ENCODE assay signal across 21 cellular contexts in the genomic region with DNA sequence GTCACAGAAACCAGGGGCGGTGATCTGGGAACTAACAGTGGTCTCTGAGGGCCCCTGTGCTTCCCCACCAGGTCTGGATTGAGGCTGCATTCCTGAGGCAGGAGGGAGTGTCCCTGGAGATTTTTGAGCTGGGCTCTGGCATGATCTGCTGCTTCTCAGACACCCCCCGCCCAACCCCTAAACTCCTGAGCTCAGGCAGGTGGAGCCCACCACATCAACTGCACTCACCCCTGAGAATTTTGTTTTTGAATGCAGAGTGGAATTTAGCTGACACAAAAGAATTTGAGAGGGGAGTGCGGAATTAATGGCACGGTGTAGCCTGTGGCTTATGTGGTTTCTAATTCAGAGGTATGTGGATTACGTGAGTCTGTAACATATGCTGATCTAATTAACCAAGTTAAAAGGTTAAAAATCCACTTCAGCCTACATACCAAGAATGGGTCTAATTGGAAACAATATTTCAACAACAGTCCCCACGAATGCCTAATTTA. TPM values are rescaled to one million over a fixed set of nuclear protein-coding genes. Genes with fewer than 3 reads are reported as not detected.
DNase-seq lines count a peak whose midpoint lies in the region; ATAC-seq and TF ChIP-seq lines count a peak whose summit lies in the region.
"Had no signal": no experiment of that assay in that cellular context is flagged by ENCODE, and none has a peak within 500 bp of the region (broad histone marks: within the 10 kb centered on the region; RNA-seq: fewer than 3 reads in every experiment).

No MANE protein-coding gene starts in this region.

- H3K9ac ChIP-seq in endodermal cell (ENCODE audit: extremely low read depth, low read length, poor library complexity, severe bottlenecking) (no peak overlapping the region), neuronal stem cell (ENCODE audit: low read depth, low read length, poor library complexity) (no peak overlapping the region)

- no peaks in the 10 kb centered on the region for H3K79me1 ChIP-seq in neuronal stem cell (ENCODE audit: low read depth, low read length)

- H3K9me3 Mint-ChIP-seq in endodermal cell: no peaks in the 10 kb centered on the region
- H3K9me3 Mint-ChIP-seq in T-cell: no peaks in the 10 kb centered on the region
- H3K9me3 Mint-ChIP-seq: CD8-positive, alpha-beta T cell; immature natural killer cell had no signal

- H2BK12ac ChIP-seq in neuronal stem cell (ENCODE audit: low read length): no peak overlapping the region

- H3K27ac Mint-ChIP-seq in endodermal cell: peak overlapping the region; percentile 37
- no peak overlapping the region for H3K27ac Mint-ChIP-seq in T-cell
- H3K27ac Mint-ChIP-seq: CD8-positive, alpha-beta T cell; immature natural killer cell had no signal

- peak; percentile 32 for DNase-seq in GM03348 (ENCODE audit: low spot score)
- peak; percentile 49 for DNase-seq in RPMI7951 (ENCODE audit: low read depth)
- peak; percentile 73 for DNase-seq in endodermal cell
- DNase-seq in neuronal stem cell (ENCODE audit: low spot score): peak; percentile 17
- no peak for DNase-seq in SIG-M5 (lab: John Stamatoyannopoulos, UW)
- DNase-seq in T-cell: no peak
- DNase-seq: activated gamma-delta T cell treated with Interleukin-2 at 50 U/mL for 16 hours; anterior cingulate cortex; CD8-positive, alpha-beta T cell; DND-41; immature natural killer cell; IMR-90; midbrain; NCI-H1930; right lobe of liver; SHP77; stimulated activated CD4-positive, alpha-beta T cell treated with anti-CD3 and anti-CD28 coated beads, Interleukin-1b, Interleukin-23, amount 100 ng/mL, for 48 hours; T1000 had no signal

- peaks cover 2% of the 10 kb centered on the region for H3K4me1 Mint-ChIP-seq in endodermal cell
- peaks cover 0 to 3% (median 3%) of the 10 kb centered on the region in 3 donors for H3K4me1 Mint-ChIP-seq in T-cell
- H3K4me1 Mint-ChIP-seq: immature natural killer cell had no signal

- no peak overlapping the region for H3K14ac ChIP-seq in neuronal stem cell (ENCODE audit: low read length)

- TF ChIP-seq CTCF in endodermal cell (conservative IDR thresholded peaks at IDR 0.05): no peak

- peaks cover 95% of the 10 kb centered on the region for H3K36me3 ChIP-seq in endodermal cell (ENCODE audit: control insufficient read depth, insufficient read depth, low read length)
- peaks cover 29 to 92% of the 10 kb centered on the region in 2 donors for H3K36me3 ChIP-seq in neuronal stem cell (replicated peaks in 1 of 2; ENCODE audit: control insufficient read depth in 2 of 2, insufficient read depth in 2 of 2, low read length in 2 of 2)
- H3K36me3 ChIP-seq: vagina had no signal

- H2BK5ac ChIP-seq in neuronal stem cell (ENCODE audit: low read length): no peak overlapping the region

- CTCF ChIA-PET in T-cell (lab: Charles Lee): interaction anchor here in 1 of 2 donors (0.5 kb wide), 1 partner anchor 322 kb away, joined by 5 read pairs; no protein-coding TSS in a partner anchor

- H4K91ac ChIP-seq in neuronal stem cell (ENCODE audit: low read depth, low read length, poor library complexity): no peak overlapping the region

- POLR2A ChIA-PET in T-cell (lab: Charles Lee): no interaction called here

- no peak overlapping the region for H2BK15ac ChIP-seq in neuronal stem cell (ENCODE audit: low read length)

- no peaks in the 10 kb centered on the region for H3K27me3 Mint-ChIP-seq in endodermal cell (ENCODE audit: insufficient read depth)
- H3K27me3 Mint-ChIP-seq in T-cell: no peaks in the 10 kb centered on the region

- no peak overlapping the region for H3K23ac ChIP-seq in neuronal stem cell (ENCODE audit: low read depth, low read length, poor library complexity)

- H3K18ac ChIP-seq in neuronal stem cell (ENCODE audit: low read length): no peak overlapping the region

- H3K4me1 ChIP-seq in endodermal cell (ENCODE audit: control insufficient read depth, insufficient read depth, low read length) (no peaks in the 10 kb centered on the region), neuronal stem cell (ENCODE audit: control insufficient read depth in 2 of 2, insufficient read depth in 1 of 2, low read depth in 1 of 2, low read length in 2 of 2) (peaks cover 2 to 7% of the 10 kb centered on the region in 2 donors)
- H3K4me1 ChIP-seq: vagina had no signal

- H3K4me3 Mint-ChIP-seq in endodermal cell: no peak overlapping the region
- H3K4me3 Mint-ChIP-seq in T-cell: no peak overlapping the region
- H3K4me3 Mint-ChIP-seq: CD8-positive, alpha-beta T cell; immature natural killer cell had no signal

- peak overlapping the region; percentile 66 for H3K27ac ChIP-seq in endodermal cell (ENCODE audit: low read depth, low read length)
- H3K27ac ChIP-seq in neuronal stem cell (replicated peaks; ENCODE audit: low read length): peak overlapping the region; percentile 1
- H3K27ac ChIP-seq: right lobe of liver, vagina had no signal

- H3K27me3 ChIP-seq in endodermal cell (ENCODE audit: control insufficient read depth, insufficient read depth, low read length, poor library complexity, severe bottlenecking) (no peaks in the 10 kb centered on the region), neuronal stem cell (ENCODE audit: control insufficient read depth in 3 of 3, insufficient read depth in 3 of 3, low read depth in 1 of 3, low read length in 3 of 3) (no peaks in the 10 kb centered on the region)
- H3K27me3 ChIP-seq: right lobe of liver, vagina had no signal

- no peak overlapping the region for H3K4ac ChIP-seq in neuronal stem cell (ENCODE audit: low read length)

- no peak overlapping the region for H4K8ac ChIP-seq in neuronal stem cell (ENCODE audit: low read depth, low read length)

- H3K36me3 Mint-ChIP-seq in endodermal cell (ENCODE audit: low read depth) (peaks cover 85% of the 10 kb centered on the region), T-cell (no peaks in the 10 kb centered on the region)
- H3K36me3 Mint-ChIP-seq: CD8-positive, alpha-beta T cell; immature natural killer cell had no signal

- H3K9me3 ChIP-seq in endodermal cell (ENCODE audit: control insufficient read depth, low read length) (no peaks in the 10 kb centered on the region), neuronal stem cell (replicated peaks in 1 of 2; ENCODE audit: control insufficient read depth in 2 of 2, insufficient read depth in 1 of 2, low read depth in 1 of 2, low read length in 2 of 2) (no peaks in the 10 kb centered on the region)
- H3K9me3 ChIP-seq: right lobe of liver, vagina had no signal

- H3K4me2 ChIP-seq in neuronal stem cell (ENCODE audit: insufficient read depth, low read length, poor library complexity, severe bottlenecking): no peak overlapping the region

- no peak overlapping the region for H2AFZ ChIP-seq in neuronal stem cell (ENCODE audit: low read length)

- no peak overlapping the region for H2BK120ac ChIP-seq in neuronal stem cell (ENCODE audit: low read depth, low read length)

- ATAC-seq in GM21528 (IDR thresholded peaks at IDR 0.05; ENCODE audit: low FRiP score, unreplicated experiment): no peak
- ATAC-seq in HG03280 (IDR thresholded peaks at IDR 0.05; ENCODE audit: unreplicated experiment): no peak
- no peak for ATAC-seq in T-cell (replicated peaks in 1 of 4)
- ATAC-seq: CD8-positive, alpha-beta T cell; right lobe of liver had no signal

- no peak overlapping the region for H2AK5ac ChIP-seq in neuronal stem cell (ENCODE audit: low read depth, low read length)

- H3K4me3 ChIP-seq in endodermal cell (ENCODE audit: low read length) (no peak overlapping the region), neuronal stem cell (ENCODE audit: low read length in 2 of 2) (no peak overlapping the region)
- H3K4me3 ChIP-seq: right lobe of liver, vagina had no signal

- 98 to 100% methylated on average over 1 to 6 of the region's 6 CpGs for whole genome bisulfite sequencing in endodermal cell (ENCODE audit: insufficient coverage in 1 of 2, insufficient read length in 1 of 2), 2 experiments
- WGBS in neuronal stem cell (ENCODE audit: extremely low coverage in 2 of 2, insufficient read length in 2 of 2, insufficient replicate concordance in 1 of 2), 2 donors: no CpG with 5 or more reads among the region's 6 CpGs

RNA-seq across cellular contexts. Expression of a gene that starts 23.9 kb away (rescaled TPM):
- total RNA-seq in RPMI7951 (2014; rRNA removed; shearing (Covaris generic)): 168 and 169 TPM in 2 replicates
- total RNA-seq in endodermal cell: 100 to 1,000 TPM in 1 of 2 donors, 10 to 100 TPM in 1; 81.2 to 131 TPM
- 49.7 TPM for polyA plus RNA-seq in endodermal cell (2013, experiment 1 of 2)
- 47.5 TPM for polyA plus RNA-seq in endodermal cell (2013, experiment 2 of 2)
- 40.2 TPM for polyA plus RNA-seq in neuronal stem cell (2013, experiment 1 of 2)
- polyA plus RNA-seq in neuronal stem cell (2013, experiment 2 of 2): 39.2 TPM
- total RNA-seq in T-cell: 100 to 1,000 TPM in 1 of 5 donors, 10 to 100 TPM in 2, 1 to 10 TPM in 1, under 1 TPM in 1; 0.54 to 141 (median 54.5) TPM

Comparison
In these comparisons a context has a peak if more than half of its experiments do, and no peak if none do; other contexts are left out.
1. DNase-seq: peak in GM03348 (single experiment), RPMI7951 (single experiment), endodermal cell (single experiment) and neuronal stem cell (single experiment); none in SIG-M5 (single experiment) and T-cell (0 of 34).